21 cellular contexts compared by ENCODE assay signal in genomic region chr11:119118227-119118626, GRCh38. TPM values are rescaled to one million over a fixed set of nuclear protein-coding genes. Genes with fewer than 3 reads are reported as not detected.
A peak's percentile ranks its signal among the peaks of the same experiment; 100 is the strongest.
DNase-seq lines count a peak whose midpoint lies in the region; ATAC-seq, FAIRE-seq and TF ChIP-seq lines count a peak whose summit lies in the region.
"Had no signal": no experiment of that assay in that cellular context is flagged by ENCODE, and none has a peak within 500 bp of the region (broad histone marks: within the 10 kb centered on the region; RNA-seq: fewer than 3 reads in every experiment).

No MANE protein-coding gene starts in this region.

- H3K27me3 ChIP-seq in K562 (ENCODE audit: control insufficient read depth in 2 of 2, insufficient read depth in 2 of 2, low read length in 2 of 2) (no peaks in the 10 kb centered on the region), osteoblast (ENCODE audit: insufficient read depth, low read length) (no peaks in the 10 kb centered on the region)

- CTCF ChIA-PET in K562 (lab: Yijun Ruan, JAX; ENCODE audit: low intra/inter-chr PET ratio): no interaction called here

- no TSS peak for BruUV-seq in K562 (replicated peaks; lab: Mats Ljungman, UMichigan)

- peaks cover 21% of the 10 kb centered on the region for H3K79me2 ChIP-seq in K562 (ENCODE audit: control insufficient read depth, insufficient read depth, low read length)
- peaks cover 18% of the 10 kb centered on the region for H3K79me2 ChIP-seq in osteoblast (ENCODE audit: insufficient read depth, low read length)

- H3K4me1 ChIP-seq in K562 (replicated peaks in 1 of 2; ENCODE audit: control insufficient read depth in 2 of 2, insufficient read depth in 2 of 2, low read length in 2 of 2) (peaks cover 20 to 21% of the 10 kb centered on the region in 2 experiments), osteoblast (ENCODE audit: insufficient read depth, low read length) (peaks cover 17% of the 10 kb centered on the region)

- no peak for TF ChIP-seq EP300 in K562 (IDR thresholded peaks at IDR 0.05; ENCODE audit: low read length)

- H3K9me1 ChIP-seq in K562 (ENCODE audit: control insufficient read depth, insufficient read depth, low read length): no peaks in the 10 kb centered on the region

- H3K9ac ChIP-seq in K562 (ENCODE audit: insufficient read depth in 1 of 2, low read depth in 2 of 2, low read length in 2 of 2): no peak overlapping the region
- H3K9ac ChIP-seq: GM23248 had no signal

- in situ Hi-C loops in K562 (cut with MboI): no loop called here

- POLR2A ChIA-PET in K562 (lab: Yijun Ruan, JAX): interaction anchor here (0.7 to 1.8 kb wide), 4 partner anchors 9 to 23 kb away, joined by 3 to 10 read pairs (median 4); partner anchors contain the start of gene C2CD2L

- H3K4me3 ChIP-seq in K562 (no peak overlapping the region), osteoblast (ENCODE audit: insufficient read depth, low read length) (no peak overlapping the region)
- H3K4me3 ChIP-seq: GM12878, GM23248 had no signal

- ATAC-seq in K562: no peak
- no peak for ATAC-seq in left cardiac atrium
- no peak for ATAC-seq in HG03378 (IDR thresholded peaks at IDR 0.05; ENCODE audit: unreplicated experiment)
- ATAC-seq: CD8-positive, alpha-beta T cell; GM12878 had no signal

- H3K36me3 ChIP-seq in K562 (ENCODE audit: control insufficient read depth, insufficient read depth, low read length) (peaks cover 54% of the 10 kb centered on the region), osteoblast (ENCODE audit: insufficient read depth, low read length) (peaks cover 26% of the 10 kb centered on the region)

- intact Hi-C loops in K562 (cut with micrococcal nuclease): no loop called here
- intact Hi-C loops in left cardiac atrium (cut with DNase I): no loop called here

- H3K9me3 ChIP-seq in K562 (replicated peaks; ENCODE audit: control insufficient read depth, insufficient read depth, low read depth, low read length): no peaks in the 10 kb centered on the region
- H3K9me3 ChIP-seq in osteoblast (ENCODE audit: low read depth, low read length): no peaks in the 10 kb centered on the region
- H3K9me3 ChIP-seq: Caco-2 had no signal

- H3K4me2 ChIP-seq in K562 (ENCODE audit: insufficient read depth, low read length): no peak overlapping the region
- H3K4me2 ChIP-seq in osteoblast (ENCODE audit: insufficient read depth, low read length): no peak overlapping the region

- no peaks in the 10 kb centered on the region for H4K20me1 ChIP-seq in K562 (replicated peaks; ENCODE audit: control insufficient read depth, insufficient read depth, low read length)
- peaks cover 10% of the 10 kb centered on the region for H4K20me1 ChIP-seq in osteoblast (ENCODE audit: insufficient read depth, low read length)

- FAIRE-seq in D721Med (lab: Jason Lieb, UNC) (peak; percentile 29), K562 (lab: Jason Lieb, UNC) (no peak)
- FAIRE-seq: GM12878, GM19239, H1 had no signal

- DNase-seq in D721Med (ENCODE audit: insufficient read length, low spot score) (no peak), K562 (ENCODE audit: extremely low read depth in 1 of 4, low spot score in 3 of 4) (no peak), osteoblast (ENCODE audit: insufficient read length, low spot score, missing footprints) (peak; percentile 18), left cardiac atrium (no peak), NCI-H226 (no peak)
- DNase-seq: C1 segment of cervical spinal cord; Caco-2; CD8-positive, alpha-beta T cell; DMS 273 treated with DMSO at 0.1 percent for 48 hours; DMS79; EL; GDM1; GM23248; H7; HCEC 1CT had no signal

- H3K27ac ChIP-seq in 22Rv1: peak overlapping the region; percentile 74; the same call in 1 of the 2 replicates
- H3K27ac ChIP-seq in K562 (ENCODE audit: extremely low read depth, low read depth, low read length): no peak overlapping the region
- no peak overlapping the region for H3K27ac ChIP-seq in osteoblast (ENCODE audit: low read depth, low read length)
- H3K27ac ChIP-seq: GM23248 had no signal

- no peak for TF ChIP-seq RAD21 in K562 (CRISPR knock-in tag; conservative IDR thresholded peaks at IDR 0.05 in 1 of 2, IDR thresholded peaks at IDR 0.05 in 1 of 2)

- 93% methylated on average over 5 of the region's 5 CpGs for WGBS in K562 (ENCODE audit: insufficient coverage, low coverage, missing lambda C conversion rate)

- TF ChIP-seq POLR2A in K562 (conservative IDR thresholded peaks at IDR 0.05): no peak

- H2AFZ ChIP-seq in K562 (ENCODE audit: low read depth, low read length) (no peak overlapping the region), osteoblast (ENCODE audit: low read length) (no peak overlapping the region)
- H2AFZ ChIP-seq: GM23248 had no signal

- TF ChIP-seq CTCF in 22Rv1 (IDR thresholded peaks at IDR 0.05): no peak
- TF ChIP-seq CTCF in D721Med (IDR thresholded peaks at IDR 0.05; ENCODE audit: insufficient read depth, missing control alignments): no peak
- no peak for TF ChIP-seq CTCF in K562 (IDR thresholded peaks at IDR 0.05 in 2 of 3, conservative IDR thresholded peaks at IDR 0.05 in 1 of 3; ENCODE audit: insufficient read depth in 2 of 3, low read depth in 1 of 3, low read length in 3 of 3)
- no peak for TF ChIP-seq CTCF in osteoblast (IDR thresholded peaks at IDR 0.05; ENCODE audit: extremely low read depth, low read depth, low read length)

RNA-seq across cellular contexts. Expression of gene HINFP, which starts 3.2 kb away (rescaled TPM):
- 110 and 177 TPM in 2 replicates for total RNA-seq in K562 (2011; cell fraction: chromatin; rRNA removed; ENCODE audit: low replicate concordance)
- 95.9 and 97.1 TPM in 2 replicates for total RNA-seq in K562 (2011; cell fraction: nucleolus; rRNA removed)
- total RNA-seq in K562 (2011; cell fraction: nucleoplasm; rRNA removed): 112 and 129 TPM in 2 replicates
- total RNA-seq in K562 (2014; rRNA removed) (15.1 and 17.0 TPM in 2 replicates), K562 (2014; rRNA removed; fragmentation: Illumina TruSeq; extraction: Trizol) (14.5 and 15.8 TPM in 2 replicates), K562 (2015; rRNA removed; fragmentation: Illumina TruSeq; extraction: Trizol) (13.8 and 13.9 TPM in 2 replicates), K562 (2021) (23.5 and 24.6 TPM in 2 replicates), osteoblast (20.6 and 22.8 TPM in 2 replicates), left cardiac atrium (10 to 100 TPM; 12.9 to 17.5 TPM)
- polyA plus RNA-seq in K562 (2011; rRNA removed) (29.4 and 41.9 TPM in 2 replicates), K562 (2014; fragmentation: Illumina TruSeq; extraction: Trizol) (19.1 and 21.5 TPM in 2 replicates), K562 (2014; fragmentation: Nextera tagmentation; extraction: Ambion mirVana) (10 to 100 TPM; 22.5 to 34.1 TPM), K562 (2014; rRNA removed) (24.0 and 30.5 TPM in 2 replicates)
- polyA plus RNA-seq in K562 (2011; cell fraction: cytosol; rRNA removed): 33.8 and 41.0 TPM in 2 replicates
- polyA plus RNA-seq in K562 (2011; cell fraction: nucleus; rRNA removed): 89.9 and 99.2 TPM in 2 replicates
- polyA plus RNA-seq in K562 (2012): 15.5 and 24.5 TPM in 2 replicates
- polyA minus RNA-seq in K562 (2011; rRNA and poly(A)+ RNA removed): 32.2 and 33.0 TPM in 2 replicates
- 8.2 and 17.7 TPM in 2 replicates for polyA minus RNA-seq in K562 (2011; cell fraction: cytosol; rRNA and poly(A)+ RNA removed)
- 28.0 and 41.1 TPM in 2 replicates for polyA minus RNA-seq in K562 (2011; cell fraction: nucleus; rRNA and poly(A)+ RNA removed)

RNA-seq across cellular contexts. Expression of gene C2CD2L, which starts 11.1 kb away (rescaled TPM):
- total RNA-seq in K562 (2011; cell fraction: chromatin; rRNA removed; ENCODE audit: low replicate concordance): 55.3 and 136 TPM in 2 replicates
- 108 and 111 TPM in 2 replicates for total RNA-seq in K562 (2011; cell fraction: nucleolus; rRNA removed)
- total RNA-seq in K562 (2011; cell fraction: nucleoplasm; rRNA removed): 77.1 and 102 TPM in 2 replicates
- 16.9 and 23.8 TPM in 2 replicates for total RNA-seq in K562 (2014; rRNA removed)
- 6.9 and 11.8 TPM in 2 replicates for total RNA-seq in K562 (2014; rRNA removed; fragmentation: Illumina TruSeq; extraction: Trizol)
- 14.8 and 15.6 TPM in 2 replicates for total RNA-seq in K562 (2015; rRNA removed; fragmentation: Illumina TruSeq; extraction: Trizol)
- total RNA-seq in K562 (2021): 34.1 and 41.2 TPM in 2 replicates
- polyA plus RNA-seq in K562 (2011; rRNA removed): 10.8 and 19.6 TPM in 2 replicates
- polyA plus RNA-seq in K562 (2011; cell fraction: cytosol; rRNA removed): 13.0 and 21.3 TPM in 2 replicates
- polyA plus RNA-seq in K562 (2011; cell fraction: nucleus; rRNA removed): 40.4 and 77.6 TPM in 2 replicates
- polyA plus RNA-seq in K562 (2012): 20.0 and 49.0 TPM in 2 replicates
- polyA plus RNA-seq in K562 (2014; fragmentation: Illumina TruSeq; extraction: Trizol): 29.7 and 34.7 TPM in 2 replicates
- polyA plus RNA-seq in K562 (2014; fragmentation: Nextera tagmentation; extraction: Ambion mirVana): 1 to 10 TPM in 1 of 2 experiments, under 1 TPM in 1; 0.66 to 1.0 TPM
- 22.4 and 25.7 TPM in 2 replicates for polyA plus RNA-seq in K562 (2014; rRNA removed)
- polyA minus RNA-seq in K562 (2011; rRNA and poly(A)+ RNA removed): 14.8 and 15.7 TPM in 2 replicates
- polyA minus RNA-seq in K562 (2011; cell fraction: cytosol; rRNA and poly(A)+ RNA removed): 14.0 and 18.9 TPM in 2 replicates
- polyA minus RNA-seq in K562 (2011; cell fraction: nucleus; rRNA and poly(A)+ RNA removed): 42.3 and 43.5 TPM in 2 replicates
- 5.0 and 6.2 TPM in 2 replicates for total RNA-seq in osteoblast
- 1 to 10 TPM; 8.7 to 9.3 TPM for total RNA-seq in left cardiac atrium

RNA-seq across cellular contexts. Expression of gene DPAGT1, which starts 16.6 kb away (rescaled TPM):
- 270 and 472 TPM in 2 replicates for total RNA-seq in K562 (2011; cell fraction: chromatin; rRNA removed; ENCODE audit: low replicate concordance)
- total RNA-seq in K562 (2011; cell fraction: nucleolus; rRNA removed): 367 and 397 TPM in 2 replicates
- 334 and 339 TPM in 2 replicates for total RNA-seq in K562 (2011; cell fraction: nucleoplasm; rRNA removed)
- 29.9 and 44.1 TPM in 2 replicates for total RNA-seq in K562 (2014; rRNA removed)
- 42.2 and 43.8 TPM in 2 replicates for total RNA-seq in K562 (2014; rRNA removed; fragmentation: Illumina TruSeq; extraction: Trizol)
- total RNA-seq in K562 (2015; rRNA removed; fragmentation: Illumina TruSeq; extraction: Trizol): 35.3 and 40.0 TPM in 2 replicates
- 79.3 and 85.8 TPM in 2 replicates for total RNA-seq in K562 (2021)
- 85.0 and 126 TPM in 2 replicates for polyA plus RNA-seq in K562 (2011; rRNA removed)
- polyA plus RNA-seq in K562 (2011; cell fraction: cytosol; rRNA removed): 181 and 307 TPM in 2 replicates
- polyA plus RNA-seq in K562 (2011; cell fraction: nucleus; rRNA removed): 605 and 868 TPM in 2 replicates
- 55.2 and 59.1 TPM in 2 replicates for polyA plus RNA-seq in K562 (2012)
- 112 and 113 TPM in 2 replicates for polyA plus RNA-seq in K562 (2014; fragmentation: Illumina TruSeq; extraction: Trizol)
- 100 to 1,000 TPM in 1 of 2 experiments, 10 to 100 TPM in 1; 91.1 to 135 TPM for polyA plus RNA-seq in K562 (2014; fragmentation: Nextera tagmentation; extraction: Ambion mirVana)
- polyA plus RNA-seq in K562 (2014; rRNA removed): 61.3 and 79.2 TPM in 2 replicates
- polyA minus RNA-seq in K562 (2011; rRNA and poly(A)+ RNA removed): 93.3 and 126 TPM in 2 replicates
- 33.0 and 58.4 TPM in 2 replicates for polyA minus RNA-seq in K562 (2011; cell fraction: cytosol; rRNA and poly(A)+ RNA removed)
- polyA minus RNA-seq in K562 (2011; cell fraction: nucleus; rRNA and poly(A)+ RNA removed): 82.9 and 117 TPM in 2 replicates
- 20.3 and 22.1 TPM in 2 replicates for total RNA-seq in osteoblast
- total RNA-seq in left cardiac atrium: 10 to 100 TPM; 25.9 to 27.7 TPM

RNA-seq across cellular contexts. Expression of gene ABCG4, which starts 30.6 kb away (rescaled TPM):
- total RNA-seq in K562 (2011; cell fraction: chromatin; rRNA removed; ENCODE audit: low replicate concordance): 0.37 and 1.3 TPM in 2 replicates
- total RNA-seq in K562 (2011; cell fraction: nucleolus; rRNA removed): 0.13 and 0.50 TPM in 2 replicates
- 0.66 and 0.99 TPM in 2 replicates for total RNA-seq in K562 (2011; cell fraction: nucleoplasm; rRNA removed)
- 0.09 TPM in 1 of 2 replicates, not detected in the other for total RNA-seq in K562 (2014; rRNA removed)
- not detected in 2 replicates for total RNA-seq in K562 (2014; rRNA removed; fragmentation: Illumina TruSeq; extraction: Trizol)
- not detected in 2 replicates for total RNA-seq in K562 (2015; rRNA removed; fragmentation: Illumina TruSeq; extraction: Trizol)
- total RNA-seq in K562 (2021): 0.11 and 0.13 TPM in 2 replicates
- polyA plus RNA-seq in K562 (2011; rRNA removed): 0.04 and 0.08 TPM in 2 replicates
- 0.04 and 0.12 TPM in 2 replicates for polyA plus RNA-seq in K562 (2011; cell fraction: cytosol; rRNA removed)
- polyA plus RNA-seq in K562 (2011; cell fraction: nucleus; rRNA removed): 0.59 and 0.63 TPM in 2 replicates
- polyA plus RNA-seq in K562 (2012): 0.13 TPM in 1 of 2 replicates, not detected in the other
- 0.07 and 0.11 TPM in 2 replicates for polyA plus RNA-seq in K562 (2014; fragmentation: Illumina TruSeq; extraction: Trizol)
- not detected for polyA plus RNA-seq in K562 (2014; fragmentation: Nextera tagmentation; extraction: Ambion mirVana)
- polyA plus RNA-seq in K562 (2014; rRNA removed): 0.03 and 0.05 TPM in 2 replicates
- 0.11 and 0.21 TPM in 2 replicates for polyA minus RNA-seq in K562 (2011; rRNA and poly(A)+ RNA removed)
- polyA minus RNA-seq in K562 (2011; cell fraction: cytosol; rRNA and poly(A)+ RNA removed): not detected in 2 replicates
- polyA minus RNA-seq in K562 (2011; cell fraction: nucleus; rRNA and poly(A)+ RNA removed): 0.33 and 0.54 TPM in 2 replicates
- under 0.01 TPM in 1 of 2 replicates, not detected in the other for total RNA-seq in osteoblast
- total RNA-seq in left cardiac atrium: 1 to 10 TPM in 1 of 2 donors, under 1 TPM in 1; 0.68 to 1.8 TPM
- total RNA-seq: A673; CD8-positive, alpha-beta T cell; GM12878; GM23248 had no signal
- polyA plus RNA-seq: GM12878 had no signal

RNA-seq across cellular contexts. Expression of gene HMBS, which starts 33.5 kb away (rescaled TPM):
- total RNA-seq in K562 (2011; cell fraction: chromatin; rRNA removed; ENCODE audit: low replicate concordance): 269 and 490 TPM in 2 replicates
- total RNA-seq in K562 (2011; cell fraction: nucleolus; rRNA removed): 337 and 417 TPM in 2 replicates
- total RNA-seq in K562 (2011; cell fraction: nucleoplasm; rRNA removed): 304 and 321 TPM in 2 replicates
- total RNA-seq in K562 (2014; rRNA removed): 82.8 and 118 TPM in 2 replicates
- 108 and 113 TPM in 2 replicates for total RNA-seq in K562 (2014; rRNA removed; fragmentation: Illumina TruSeq; extraction: Trizol)
- 52.3 and 56.9 TPM in 2 replicates for total RNA-seq in K562 (2015; rRNA removed; fragmentation: Illumina TruSeq; extraction: Trizol)
- total RNA-seq in K562 (2021): 272 and 282 TPM in 2 replicates
- polyA plus RNA-seq in K562 (2011; rRNA removed): 311 and 380 TPM in 2 replicates
- polyA plus RNA-seq in K562 (2011; cell fraction: cytosol; rRNA removed): 268 and 371 TPM in 2 replicates
- polyA plus RNA-seq in K562 (2011; cell fraction: nucleus; rRNA removed): 618 and 678 TPM in 2 replicates
- 146 and 173 TPM in 2 replicates for polyA plus RNA-seq in K562 (2012)
- polyA plus RNA-seq in K562 (2014; fragmentation: Illumina TruSeq; extraction: Trizol): 286 and 323 TPM in 2 replicates
- 100 to 1,000 TPM; 308 to 385 TPM for polyA plus RNA-seq in K562 (2014; fragmentation: Nextera tagmentation; extraction: Ambion mirVana)
- 294 and 314 TPM in 2 replicates for polyA plus RNA-seq in K562 (2014; rRNA removed)
- polyA minus RNA-seq in K562 (2011; rRNA and poly(A)+ RNA removed): 161 and 230 TPM in 2 replicates
- polyA minus RNA-seq in K562 (2011; cell fraction: cytosol; rRNA and poly(A)+ RNA removed): 85.6 and 104 TPM in 2 replicates
- polyA minus RNA-seq in K562 (2011; cell fraction: nucleus; rRNA and poly(A)+ RNA removed): 144 and 221 TPM in 2 replicates
- total RNA-seq in osteoblast: 5.0 and 8.7 TPM in 2 replicates
- 10 to 100 TPM; 19.8 to 23.2 TPM for total RNA-seq in left cardiac atrium
